Comparison of ENCODE assay signal across 8 cellular contexts in the genomic region with DNA sequence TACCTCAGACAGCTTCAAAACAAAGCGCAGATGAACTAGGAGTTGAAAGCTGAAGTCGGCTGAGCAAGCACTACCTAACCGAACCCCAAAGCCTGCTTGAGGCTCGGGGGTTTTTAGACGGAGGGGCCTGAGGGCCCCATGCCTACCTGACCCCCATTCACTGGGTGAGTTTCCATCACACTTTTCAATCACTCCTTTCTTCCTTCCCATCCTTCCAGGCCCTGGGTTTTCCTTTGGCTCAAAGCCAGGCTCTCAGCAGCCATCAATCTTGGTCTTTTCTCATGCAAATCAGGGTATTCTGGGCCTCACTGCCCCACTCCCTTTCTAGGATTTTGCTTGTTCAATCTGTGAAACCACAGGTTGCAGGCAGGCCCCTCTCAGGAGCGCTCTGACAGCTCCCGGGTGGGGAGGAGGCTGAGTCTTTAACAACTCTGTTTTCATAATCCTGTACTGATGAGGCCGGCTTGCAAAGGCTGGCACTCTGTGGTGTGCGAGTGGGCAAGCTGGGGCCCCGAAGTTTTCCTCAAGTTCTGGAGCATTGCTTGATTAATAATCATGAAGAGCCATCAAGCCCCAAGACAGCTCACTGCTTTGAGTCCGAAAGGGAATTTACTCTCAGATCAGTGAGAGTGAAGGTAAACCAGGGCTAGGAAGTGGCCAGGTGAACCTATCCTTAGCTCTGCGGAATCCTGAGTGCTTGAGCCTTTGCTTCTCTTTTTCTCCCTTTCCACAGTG.
DNase-seq lines count a peak whose midpoint lies in the region; ATAC-seq and TF ChIP-seq lines count a peak whose summit lies in the region.

No MANE protein-coding gene starts in this region.

- H3K9me3 Mint-ChIP-seq in activated T-cell treated with anti-CD3 and anti-CD28 coated beads, Interleukin-2, amount 50 U/mL, for 4 hours: no peaks in the 10 kb centered on the region

- H3K9me3 ChIP-seq in parathyroid adenoma (ENCODE audit: control insufficient read depth, low read length) (no peaks in the 10 kb centered on the region), colonic mucosa (no peaks in the 10 kb centered on the region)

- no peaks in the 10 kb centered on the region for H3K27me3 ChIP-seq in parathyroid adenoma (ENCODE audit: control insufficient read depth, insufficient read depth, low read length)
- H3K27me3 ChIP-seq in colonic mucosa: no peaks in the 10 kb centered on the region

- H3K36me3 ChIP-seq in parathyroid adenoma (ENCODE audit: control insufficient read depth, insufficient read depth, low read length) (no peaks in the 10 kb centered on the region), colonic mucosa (no peaks in the 10 kb centered on the region)

- peaks cover 22% of the 10 kb centered on the region for H3K4me1 Mint-ChIP-seq in activated T-cell treated with anti-CD3 and anti-CD28 coated beads, Interleukin-2, amount 50 U/mL, for 4 hours (ENCODE audit: low read depth)

- intact Hi-C loops in colonic mucosa (cut with DNase I): no loop called here

- H3K9ac ChIP-seq in parathyroid adenoma (no peak overlapping the region), colonic mucosa (ENCODE audit: low read depth in 2 of 2, low read length in 2 of 2) (no peak overlapping the region)

- H3K36me3 Mint-ChIP-seq in activated T-cell treated with anti-CD3 and anti-CD28 coated beads, Interleukin-2, amount 50 U/mL, for 4 hours (ENCODE audit: insufficient read depth): no peaks in the 10 kb centered on the region

- DNase-seq in activated T-cell treated with anti-CD3 and anti-CD28 coated beads, Interleukin-2, amount 50 U/mL, for 4 hours: no peak
- DNase-seq in NCI-H510A (lab: John Stamatoyannopoulos, UW) (no peak), colonic mucosa (no peak), DMS53 treated with DMSO at 0.1 percent for 48 hours (lab: John Stamatoyannopoulos, UW; ENCODE audit: unreplicated experiment) (no peak)

- peak overlapping the region; percentile 29 for H3K4me2 ChIP-seq in parathyroid adenoma (ENCODE audit: low read length)

- TF ChIP-seq CTCF in parathyroid adenoma (IDR thresholded peaks at IDR 0.05) (no peak), colonic mucosa (IDR thresholded peaks at IDR 0.05) (no peak)

- H3K79me2 ChIP-seq in parathyroid adenoma: no peaks in the 10 kb centered on the region

- no peaks in the 10 kb centered on the region for H3K27me3 Mint-ChIP-seq in activated T-cell treated with anti-CD3 and anti-CD28 coated beads, Interleukin-2, amount 50 U/mL, for 4 hours (ENCODE audit: low read depth)

- H3K4me3 Mint-ChIP-seq in activated T-cell treated with anti-CD3 and anti-CD28 coated beads, Interleukin-2, amount 50 U/mL, for 4 hours: peak overlapping the region; percentile 33

- peak overlapping the region; percentile 58 for H2AFZ ChIP-seq in parathyroid adenoma

- H3K4me1 ChIP-seq in parathyroid adenoma: peaks cover 6% of the 10 kb centered on the region
- no peaks in the 10 kb centered on the region for H3K4me1 ChIP-seq in colonic mucosa

- H3K27ac ChIP-seq in parathyroid adenoma (peak overlapping the region; percentile 8), colonic mucosa (no peak overlapping the region)

- H3K4me3 ChIP-seq in parathyroid adenoma (ENCODE audit: low read depth, low read length) (no peak overlapping the region), colonic mucosa (no peak overlapping the region)

- peak; percentile 56 for ATAC-seq in GM18519 (IDR thresholded peaks at IDR 0.05; ENCODE audit: low FRiP score, unreplicated experiment)
- ATAC-seq in HG02885 (IDR thresholded peaks at IDR 0.05; ENCODE audit: poor library complexity, unreplicated experiment): peak; percentile 99
- ATAC-seq in activated T-cell treated with anti-CD3 and anti-CD28 coated beads, Interleukin-2, amount 50 U/mL, for 4 hours: peak; percentile 91 to 97
- no peak for ATAC-seq in GM21423 (IDR thresholded peaks at IDR 0.05; ENCODE audit: unreplicated experiment)
